ENCODE assay signal across 1 cellular context in the genomic region with DNA sequence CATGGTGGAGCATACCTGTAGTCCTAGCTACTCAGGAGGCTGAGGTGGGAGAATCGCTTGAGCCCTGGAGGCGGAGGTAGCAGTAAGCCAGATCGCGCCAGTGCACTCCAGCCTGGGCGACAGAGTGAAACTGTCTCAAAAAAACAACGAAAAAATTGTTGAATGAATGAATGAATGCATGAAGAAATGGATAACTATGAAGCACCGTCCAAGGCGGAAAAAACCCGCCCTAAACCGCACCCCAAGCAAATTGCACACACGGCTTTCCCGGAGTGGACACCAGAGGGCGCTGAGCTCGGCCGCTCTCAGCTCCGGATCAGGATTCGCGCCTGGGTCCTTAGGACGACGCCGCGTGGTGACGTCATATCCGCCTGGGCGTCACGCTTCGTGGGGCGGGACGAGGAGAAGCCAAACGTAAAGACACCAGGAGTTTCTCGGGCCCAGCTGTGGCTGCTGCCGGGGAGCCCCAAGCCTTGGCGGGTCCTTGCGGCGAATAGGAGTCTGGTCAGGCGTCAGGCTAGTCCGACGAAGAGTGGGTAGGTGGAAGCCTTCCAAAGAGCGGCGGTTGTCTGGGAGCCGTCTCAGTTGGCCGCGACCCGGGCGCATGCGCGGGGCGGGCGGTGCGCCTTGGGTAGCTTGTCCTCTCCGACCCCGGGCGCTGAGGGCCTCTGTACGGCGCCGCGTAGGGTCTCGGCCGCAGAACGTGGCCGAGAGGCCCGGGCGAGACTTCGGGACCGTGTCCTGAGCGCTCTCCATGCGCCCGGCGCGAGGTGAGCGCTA.
A peak's percentile ranks its signal among the peaks of the same experiment; 100 is the strongest.
TF ChIP-seq lines count a peak whose summit lies in the region.

A gene (plus strand): TSS at position 639 of the 780 bp plus-strand sequence. CDS start 11,094 bp downstream, outside the sequence.
A gene (plus strand): TSS at position 364 of the 780 bp plus-strand sequence. CDS start 4,085 bp downstream, outside the sequence.

TF ChIP-seq in H1, 55 proteins besides CTCF, POLR2A, EP300 and RAD21 (continued from another document):
- TF ChIP-seq NANOG (IDR thresholded peaks at IDR 0.05; ENCODE audit: insufficient read depth, low read depth, low read length, poor library complexity, severe bottlenecking) (no peak), JUND (IDR thresholded peaks at IDR 0.05; ENCODE audit: low read length) (peak; percentile 99), RFX5 (IDR thresholded peaks at IDR 0.05; ENCODE audit: borderline replicate concordance, low read depth, low read length) (no peak)
